In the genomic region with DNA sequence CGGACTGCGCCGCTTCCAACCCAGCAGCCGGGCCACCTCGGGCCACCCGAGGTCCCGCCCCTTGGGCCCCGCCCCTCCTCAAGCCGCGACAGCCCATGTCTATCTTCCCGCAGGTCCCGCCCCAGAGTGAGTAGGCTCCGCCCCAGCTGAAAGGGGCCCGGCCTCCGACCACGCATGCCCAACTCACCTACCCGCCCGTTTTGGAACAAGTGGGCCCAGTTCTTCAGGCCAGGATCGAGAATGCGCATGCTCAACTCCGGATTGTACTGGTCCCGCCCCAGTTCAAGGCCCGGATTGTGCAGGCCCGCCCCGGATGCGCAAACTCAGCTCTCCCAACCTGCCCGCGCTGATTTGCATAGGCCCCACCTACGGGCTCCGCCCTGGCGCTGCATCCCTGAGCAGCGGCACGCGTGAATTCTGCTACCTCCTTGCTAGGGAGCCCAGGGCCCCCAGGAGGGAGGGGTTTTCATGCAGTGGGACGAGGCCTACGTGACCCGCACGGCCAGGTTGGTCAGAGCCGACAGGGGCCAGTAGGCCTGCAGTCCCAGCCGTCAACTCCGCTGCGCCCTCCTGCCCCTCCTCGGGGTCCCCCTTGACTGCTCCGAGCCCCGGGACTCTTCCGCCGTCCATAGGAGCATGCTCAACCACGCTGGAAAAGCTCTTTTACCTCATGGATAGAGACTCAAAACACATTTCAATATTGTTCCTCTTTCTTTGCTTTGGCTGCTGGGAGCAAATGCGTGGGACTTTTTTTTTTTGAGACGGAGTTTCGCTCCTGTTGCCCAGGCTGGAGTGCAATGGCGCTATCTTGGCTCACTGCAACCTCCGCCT, we compare ENCODE assay signal across 8 cellular contexts.
DNase-seq lines count a peak whose midpoint lies in the region; ATAC-seq and TF ChIP-seq lines count a peak whose summit lies in the region.

A gene (minus strand): TSS at position 8 of the 831 bp plus-strand sequence. CDS start 26 bp downstream, outside the sequence.

- TF ChIP-seq CTCF in C4-2B (conservative IDR thresholded peaks at IDR 0.05), result no peak

- ATAC-seq in GM19351 (IDR thresholded peaks at IDR 0.05; ENCODE audit: unreplicated experiment) (peak; percentile 87), HG03520 (IDR thresholded peaks at IDR 0.05; ENCODE audit: unreplicated experiment) (peak; percentile 80)

- DNase-seq in NCI-H526 treated with DMSO at 0.1 percent for 48 hours (lab: John Stamatoyannopoulos, UW), result peak; percentile 97
- DNase-seq in activated CD4-positive, alpha-beta T cell treated with anti-CD3 and anti-CD28 coated beads, Interleukin-2, amount 50 U/mL, for 1 hour, result peak; percentile 99
- DNase-seq in cortex of kidney (lab: John Stamatoyannopoulos, UW), result peak; percentile 34
- DNase-seq in left kidney (ENCODE audit: low read depth, low spot score), result peak; percentile 100
- DNase-seq in stimulated activated CD4-positive, alpha-beta T cell treated with anti-CD3 and anti-CD28 coated beads, Interleukin-1b, Interleukin-23, amount 100 ng/mL, for 48 hours, result peak; percentile 100

- H3K27ac ChIP-seq in C4-2B, result peak within 1 kb of the TSS; percentile 71

Comparison
In these comparisons a context has a peak if more than half of its experiments do, and no peak if none do; other contexts are left out.
1. Peak in every context shown above with its lines: DNase-seq, ATAC-seq and H3K27ac ChIP-seq.
2. DNase-seq: peak in every context shown above with its lines; median percentile 100 in left kidney; 100 in stimulated activated CD4-positive, alpha-beta T cell treated with anti-CD3 and anti-CD28 coated beads, Interleukin-1b, Interleukin-23, amount 100 ng/mL, for 48 hours; 99 in activated CD4-positive, alpha-beta T cell treated with anti-CD3 and anti-CD28 coated beads, Interleukin-2, amount 50 U/mL, for 1 hour; 97 in NCI-H526 treated with DMSO at 0.1 percent for 48 hours; 34 in cortex of kidney.